ENCODE assay signal across 7 cellular contexts in genomic region chr11:107017433-107018227, GRCh38. TPM values are rescaled to one million over a fixed set of nuclear protein-coding genes. Genes with fewer than 3 reads are reported as not detected.
DNase-seq lines count a peak whose midpoint lies in the region; ATAC-seq and TF ChIP-seq lines count a peak whose summit lies in the region.

No MANE protein-coding gene starts in this region.

- H2BK120ac ChIP-seq in mesendoderm (ENCODE audit: low read depth, low read length): no peak overlapping the region

- no peak overlapping the region for H2BK15ac ChIP-seq in mesendoderm (replicated peaks; ENCODE audit: low read depth)

- H3K36me3 ChIP-seq in SJSA1: no peaks in the 10 kb centered on the region
- no peaks in the 10 kb centered on the region for H3K36me3 ChIP-seq in mesendoderm (ENCODE audit: control insufficient read depth, insufficient read depth, low read length)
- no peaks in the 10 kb centered on the region for H3K36me3 ChIP-seq in upper lobe of left lung

- no peak overlapping the region for H2BK5ac ChIP-seq in mesendoderm (ENCODE audit: low read length)

- ATAC-seq in HG03565 (IDR thresholded peaks at IDR 0.05; ENCODE audit: unreplicated experiment): peak; percentile 71
- peak; percentile 64 to 82 for ATAC-seq in upper lobe of left lung (ENCODE audit: low FRiP score in 2 of 2)

- H3K4me3 Mint-ChIP-seq in endothelial cell (ENCODE audit: unreplicated experiment): peak overlapping the region; percentile 87

- H3K27me3 ChIP-seq in SJSA1 (replicated peaks): no peaks in the 10 kb centered on the region
- H3K27me3 ChIP-seq in mesendoderm (ENCODE audit: insufficient read depth, low read length, poor library complexity): peaks cover 3% of the 10 kb centered on the region
- peaks cover 0 to 16% (median 8%) of the 10 kb centered on the region in 4 donors for H3K27me3 ChIP-seq in upper lobe of left lung

- H3K4me1 Mint-ChIP-seq in endothelial cell (ENCODE audit: unreplicated experiment): peaks cover 4% of the 10 kb centered on the region

- TF ChIP-seq CTCF in GM20000 (IDR thresholded peaks at IDR 0.05; ENCODE audit: extremely low read depth, missing control alignments): peak; percentile 22
- peak; percentile 62 for TF ChIP-seq CTCF in endothelial cell (IDR thresholded peaks at IDR 0.05; ENCODE audit: unreplicated experiment)
- peak in 5 of 6 experiments; percentile 19 to 49 (median 36) for TF ChIP-seq CTCF in upper lobe of left lung (IDR thresholded peaks at IDR 0.05)

- H2AK5ac ChIP-seq in mesendoderm (ENCODE audit: low read length): no peak overlapping the region

- H3K79me2 ChIP-seq in mesendoderm (ENCODE audit: control insufficient read depth, insufficient read depth, low read length): no peaks in the 10 kb centered on the region

- H3K27me3 Mint-ChIP-seq in endothelial cell (ENCODE audit: unreplicated experiment): peaks cover 3% of the 10 kb centered on the region

- H4K8ac ChIP-seq in mesendoderm (ENCODE audit: low read depth, low read length): peak overlapping the region; percentile 28

- TF ChIP-seq POLR2A in upper lobe of left lung (IDR thresholded peaks at IDR 0.05): no peak

- peak overlapping the region; percentile 67 for H3K9ac ChIP-seq in mesendoderm (ENCODE audit: low read length)

- no peaks in the 10 kb centered on the region for H3K9me3 Mint-ChIP-seq in endothelial cell (ENCODE audit: unreplicated experiment)

- H4K5ac ChIP-seq in mesendoderm (ENCODE audit: low read length): no peak overlapping the region

- H3K4ac ChIP-seq in mesendoderm (ENCODE audit: low read depth, low read length): no peak overlapping the region

- no peak overlapping the region for H3K23ac ChIP-seq in mesendoderm (ENCODE audit: low read length)

- WGBS in mesendoderm (ENCODE audit: extremely low coverage, insufficient coverage, low lambda C conversion rate): no CpG with 5 or more reads among the region's 87 CpGs
- WGBS in upper lobe of left lung, 2 donors: 0 to 7% methylated on average over 7 to 31 of the region's 87 CpGs

- DNase-seq in GM03348 (ENCODE audit: low spot score) (peak; percentile 20), GM20000 (ENCODE audit: low spot score) (peak; percentile 73), SJSA1 (ENCODE audit: low read depth in 1 of 2, low spot score in 2 of 2) (peak; percentile 38 to 40), endothelial cell (ENCODE audit: low spot score) (peak; percentile 66), mesendoderm (peak; percentile 88), upper lobe of left lung (peak; percentile 25 to 88)

- H3K9me3 ChIP-seq in SJSA1 (replicated peaks) (no peaks in the 10 kb centered on the region), upper lobe of left lung (no peaks in the 10 kb centered on the region)

- H3K4me1 ChIP-seq in SJSA1 (replicated peaks) (peaks cover 5% of the 10 kb centered on the region), mesendoderm (ENCODE audit: control insufficient read depth, low read depth, low read length) (peaks cover 3% of the 10 kb centered on the region), upper lobe of left lung (peaks cover 0 to 21% (median 11%) of the 10 kb centered on the region in 4 donors)

- H3K79me1 ChIP-seq in mesendoderm (ENCODE audit: low read length): no peaks in the 10 kb centered on the region

- no peak overlapping the region for H3K18ac ChIP-seq in mesendoderm (ENCODE audit: low read length)

- H3K56ac ChIP-seq in mesendoderm (ENCODE audit: low read length): peak overlapping the region; percentile 76

- peak overlapping the region; percentile 52 for H3K4me2 ChIP-seq in mesendoderm (ENCODE audit: low read length)

- H3K4me3 ChIP-seq in SJSA1: peak overlapping the region; percentile 42
- no peak overlapping the region for H3K4me3 ChIP-seq in mesendoderm (ENCODE audit: low read length)
- peak overlapping the region in 3 of 4 donors; percentile 45 to 53 (median 53) for H3K4me3 ChIP-seq in upper lobe of left lung

- H3K27ac Mint-ChIP-seq in endothelial cell (ENCODE audit: unreplicated experiment): no peak overlapping the region

- peaks cover 3% of the 10 kb centered on the region for H3K36me3 Mint-ChIP-seq in endothelial cell (ENCODE audit: low read depth, unreplicated experiment)

- TF ChIP-seq EP300 in upper lobe of left lung (IDR thresholded peaks at IDR 0.05): no peak

- H3K27ac ChIP-seq in SJSA1: no peak overlapping the region
- no peak overlapping the region for H3K27ac ChIP-seq in mesendoderm (ENCODE audit: low read depth, low read length)
- peak overlapping the region in 1 of 4 donors; percentile 64 for H3K27ac ChIP-seq in upper lobe of left lung

RNA-seq across cellular contexts. Expression of gene GUCY1A2, which starts 0.6 kb away (rescaled TPM):
- total RNA-seq in SJSA1 (2014; rRNA removed; shearing (Covaris generic)): 0.11 and 0.13 TPM in 2 replicates
- 0.10 TPM for total RNA-seq in endothelial cell (ENCODE audit: unreplicated experiment)
- polyA plus RNA-seq in mesendoderm (2013, experiment 1 of 2): 0.48 TPM
- polyA plus RNA-seq in mesendoderm (2013, experiment 2 of 2): 0.38 TPM
- total RNA-seq in upper lobe of left lung: 10 to 100 TPM in 3 of 6 donors, 1 to 10 TPM in 3; 4.2 to 22.9 (median 9.2) TPM

Comparison
In these comparisons a context has a peak if more than half of its experiments do, and no peak if none do; other contexts are left out.
1. DNase-seq: peak in every context shown above with its lines; median percentile 88 in mesendoderm; 73 in GM20000; 66 in endothelial cell; 56 in upper lobe of left lung; 39 in SJSA1; 20 in GM03348.